In the genomic region with DNA sequence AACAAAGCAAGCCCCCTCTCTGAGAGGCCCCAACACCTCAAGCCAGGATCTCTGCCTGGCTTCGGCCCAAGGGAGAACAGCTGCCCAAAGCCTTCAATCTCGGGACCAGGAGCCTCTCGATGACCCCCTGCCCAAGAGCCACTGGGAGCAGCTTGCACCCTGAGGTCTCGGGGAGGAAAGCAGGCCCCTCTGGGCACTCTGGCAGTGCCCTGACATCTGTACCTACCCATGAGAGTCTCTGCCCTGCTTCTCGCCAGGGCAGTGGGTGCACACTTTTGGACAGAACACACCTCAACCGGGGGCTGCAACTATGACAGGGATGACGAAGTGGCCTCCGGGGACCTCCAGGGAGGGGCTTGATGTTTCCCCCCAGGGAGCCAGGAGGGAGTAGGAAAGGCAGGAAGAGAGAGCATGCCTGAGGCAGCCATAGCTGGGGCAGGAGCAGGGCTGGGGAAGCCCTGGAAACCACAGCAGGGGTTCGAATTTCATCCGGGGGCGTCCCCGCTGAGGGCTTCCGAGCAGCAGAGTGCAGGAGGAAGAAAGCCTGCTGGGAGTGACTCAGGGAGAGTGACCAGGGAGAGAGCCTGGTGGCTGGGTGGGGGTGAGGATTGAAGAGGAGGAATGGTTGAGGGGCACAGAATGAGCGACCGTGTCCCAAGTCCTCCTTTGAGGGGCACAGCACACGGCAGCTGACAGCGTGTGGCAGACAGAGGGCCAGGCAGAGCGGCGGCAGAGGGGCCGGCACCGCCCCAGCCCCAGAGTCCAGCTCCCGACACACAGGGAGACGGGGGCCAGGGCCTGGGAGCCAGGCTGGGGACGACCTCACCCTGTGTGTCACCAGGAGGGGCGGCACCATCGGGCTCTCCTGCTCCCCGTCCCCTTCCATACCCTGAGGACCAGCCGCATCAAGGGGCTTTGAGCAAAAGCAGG, we compare ENCODE assay signal across 9 cellular contexts. TPM values are rescaled to one million over a fixed set of nuclear protein-coding genes. Genes with fewer than 3 reads are reported as not detected.
DNase-seq lines count a peak whose midpoint lies in the region; ATAC-seq and TF ChIP-seq lines count a peak whose summit lies in the region.
"Had no signal": no experiment of that assay in that cellular context is flagged by ENCODE, and none has a peak within 500 bp of the region (broad histone marks: within the 10 kb centered on the region; RNA-seq: fewer than 3 reads in every experiment).

No MANE protein-coding gene starts in this region.

- peaks cover 63% of the 10 kb centered on the region for H3K79me2 ChIP-seq in PC-3 (ENCODE audit: low read length)

- H3F3A ChIP-seq in PC-3 (ENCODE audit: low read length, unreplicated experiment): peaks cover 13% of the 10 kb centered on the region

- CTCF ChIA-PET in PC-3 (lab: Charles Lee): interaction anchor here (0.6 to 1.1 kb wide), 2 partner anchors 10 to 535 kb away, joined by 3 read pairs; no protein-coding TSS in a partner anchor

- peaks cover 3% of the 10 kb centered on the region for H3K36me3 Mint-ChIP-seq in T-helper 1 cell treated with Interleukin-12 subunit alpha and Interleukin-12 subunit beta and Interleukin-4 antibody, amounts not matched to agents 30 μg/mL and 1 μg/mL, for 36 hours (ENCODE audit: low read depth)

- H3K36me3 ChIP-seq in PC-3 (ENCODE audit: low read depth, low read length): peaks cover 37% of the 10 kb centered on the region

- peak overlapping the region; percentile 95 for H3K9ac ChIP-seq in PC-3 (ENCODE audit: low read length)

- no peaks in the 10 kb centered on the region for H3K9me3 ChIP-seq in PC-3 (ENCODE audit: low read length)
- no peaks in the 10 kb centered on the region for H3K9me3 ChIP-seq in mononuclear cell (ENCODE audit: low read depth, low read length)

- peaks cover 11% of the 10 kb centered on the region for H4K20me1 ChIP-seq in PC-3 (ENCODE audit: low read length)

- peak overlapping the region; percentile 62 for H3K27ac Mint-ChIP-seq in T-helper 1 cell treated with Interleukin-12 subunit alpha and Interleukin-12 subunit beta and Interleukin-4 antibody, amounts not matched to agents 30 μg/mL and 1 μg/mL, for 36 hours

- POLR2A ChIA-PET in PC-3 (lab: Charles Lee; ENCODE audit: unreplicated experiment): no interaction called here

- peaks cover 9% of the 10 kb centered on the region for H3K4me1 Mint-ChIP-seq in T-helper 1 cell treated with Interleukin-12 subunit alpha and Interleukin-12 subunit beta and Interleukin-4 antibody, amounts not matched to agents 30 μg/mL and 1 μg/mL, for 36 hours (ENCODE audit: low read depth)

- no peaks in the 10 kb centered on the region for H3K9me2 ChIP-seq in PC-3 (replicated peaks; ENCODE audit: low read length)

- H3K4me1 ChIP-seq in PC-3 (ENCODE audit: insufficient read depth, low read length) (peaks cover 45% of the 10 kb centered on the region), mononuclear cell (ENCODE audit: insufficient read depth, low read length) (peaks cover 47% of the 10 kb centered on the region)

- TF ChIP-seq CTCF in PC-3 (conservative IDR thresholded peaks at IDR 0.05; ENCODE audit: low read depth, low read length): no peak

- peak overlapping the region; percentile 86 for H3K4me3 Mint-ChIP-seq in T-helper 1 cell treated with Interleukin-12 subunit alpha and Interleukin-12 subunit beta and Interleukin-4 antibody, amounts not matched to agents 30 μg/mL and 1 μg/mL, for 36 hours

- H3K27me3 Mint-ChIP-seq in T-helper 1 cell treated with Interleukin-12 subunit alpha and Interleukin-12 subunit beta and Interleukin-4 antibody, amounts not matched to agents 30 μg/mL and 1 μg/mL, for 36 hours (ENCODE audit: low read depth): no peaks in the 10 kb centered on the region

- no TSS peak for BruUV-seq in PC-3 (replicated peaks; lab: Mats Ljungman, UMichigan)

- peak overlapping the region; percentile 3; the same call in 1 of the 2 replicates for H2AFZ ChIP-seq in PC-3 (ENCODE audit: low read length)

- H3K9me3 Mint-ChIP-seq in T-helper 1 cell treated with Interleukin-12 subunit alpha and Interleukin-12 subunit beta and Interleukin-4 antibody, amounts not matched to agents 30 μg/mL and 1 μg/mL, for 36 hours: no peaks in the 10 kb centered on the region

- peak; percentile 53 for ATAC-seq in PC-3

- H3K4me3 ChIP-seq in PC-3 (ENCODE audit: low read length) (peak overlapping the region; percentile 90), mononuclear cell (ENCODE audit: low read length) (peak overlapping the region; percentile 58)

- H3K4me2 ChIP-seq in PC-3 (ENCODE audit: low read length): peak overlapping the region; percentile 95

- H3K27me3 ChIP-seq in PC-3 (ENCODE audit: low read length) (no peaks in the 10 kb centered on the region), mononuclear cell (ENCODE audit: insufficient read depth, low read length) (no peaks in the 10 kb centered on the region)

- DNase-seq in T-helper 1 cell (no peak), PC-3 (peak; percentile 80), dedifferentiated amniotic fluid mesenchymal stem cell (ENCODE audit: extremely low spot score) (peak; percentile 67), amygdala (lab: John Stamatoyannopoulos, UW) (no peak), HuH-7 (ENCODE audit: low spot score) (no peak), HUDEP-2 (lab: John Stamatoyannopoulos, UW; ENCODE audit: unreplicated experiment in 76 of 76) (no peak)

- intact Hi-C loops in PC-3 (cut with micrococcal nuclease): loop anchor here (5.0 kb wide), 1 partner anchor 35 kb away; no protein-coding TSS in a partner anchor

- peak overlapping the region; percentile 86 for H3K27ac ChIP-seq in PC-3 (ENCODE audit: low read length)
- H3K27ac ChIP-seq: epithelial cell of prostate had no signal

RNA-seq across cellular contexts. Expression of a gene that starts 1.8 kb away (rescaled TPM):
- total RNA-seq in PC-3 (2014; rRNA removed): 121 and 144 TPM in 2 replicates
- 27.1 TPM for total RNA-seq in mononuclear cell

Comparison
In these comparisons a context has a peak if more than half of its experiments do, and no peak if none do; other contexts are left out.
1. DNase-seq: peak in PC-3 (single experiment) and dedifferentiated amniotic fluid mesenchymal stem cell (single experiment); none in T-helper 1 cell (0 of 5), amygdala (0 of 56), HuH-7 (single experiment) and HUDEP-2 (0 of 76).